ENCODE assay signal across 8 cellular contexts in genomic region chr17:51258756-51259573, GRCh38. TPM values are rescaled to one million over a fixed set of nuclear protein-coding genes. Genes with fewer than 3 reads are reported as not detected.
A peak's percentile ranks its signal among the peaks of the same experiment; 100 is the strongest.
DNase-seq lines count a peak whose midpoint lies in the region; ATAC-seq and TF ChIP-seq lines count a peak whose summit lies in the region.

No MANE protein-coding gene starts in this region.

- peak overlapping the region; percentile 86 for H4K5ac ChIP-seq in H9 (ENCODE audit: insufficient read length, low read depth, low read length)

- H3K4ac ChIP-seq in H9 (ENCODE audit: low read depth, low read length), result peak overlapping the region; percentile 69; the same call in 1 of the 2 replicates

- H3K4me1 Mint-ChIP-seq in H9 (peaks cover 28 to 35% of the 10 kb centered on the region in 2 experiments), T-helper 17 cell (peaks cover 49% of the 10 kb centered on the region)
- peaks cover 35 to 59% of the 10 kb centered on the region in 2 donors for H3K4me1 Mint-ChIP-seq in natural killer cell treated with Interleukin-12 subunit alpha and Interleukin-12 subunit beta and Interleukin-15 and Interleukin-18, amount 100 ng/mL, for 72 hours (ENCODE audit: low read depth in 2 of 2)

- H2AK5ac ChIP-seq in H9 (ENCODE audit: insufficient read length, low read length), result no peak overlapping the region

- H2BK15ac ChIP-seq in H9 (ENCODE audit: low read depth, low read length), result no peak overlapping the region

- H2BK12ac ChIP-seq in H9 (ENCODE audit: insufficient read length, low read depth, low read length), result peak overlapping the region; percentile 94

- peak overlapping the region; percentile 96 for H3K14ac ChIP-seq in H9 (ENCODE audit: insufficient read depth, low read length)

- no peaks in the 10 kb centered on the region for H3K9me3 Mint-ChIP-seq in H9
- H3K9me3 Mint-ChIP-seq in natural killer cell treated with Interleukin-12 subunit alpha and Interleukin-12 subunit beta and Interleukin-15 and Interleukin-18, amount 100 ng/mL, for 72 hours, result no peaks in the 10 kb centered on the region

- H3K36me3 Mint-ChIP-seq in H9 (ENCODE audit: insufficient read depth in 1 of 3, low read depth in 3 of 3) (peaks cover 24 to 71% (median 58%) of the 10 kb centered on the region in 3 experiments), T-helper 17 cell (ENCODE audit: low read depth) (peaks cover 3% of the 10 kb centered on the region)
- peaks cover 16% of the 10 kb centered on the region for H3K36me3 Mint-ChIP-seq in natural killer cell treated with Interleukin-12 subunit alpha and Interleukin-12 subunit beta and Interleukin-15 and Interleukin-18, amount 100 ng/mL, for 72 hours

- no peak for ATAC-seq in T-helper 17 cell
- ATAC-seq in natural killer cell treated with Interleukin-12 subunit alpha and Interleukin-12 subunit beta and Interleukin-15 and Interleukin-18, amount 100 ng/mL, for 72 hours, result no peak
- ATAC-seq in GM19467 (IDR thresholded peaks at IDR 0.05; ENCODE audit: unreplicated experiment), result no peak

- H3K27ac Mint-ChIP-seq in H9 (peak overlapping the region; percentile 91 to 99 (median 91)), T-helper 17 cell (peak overlapping the region; percentile 91)
- peak overlapping the region; percentile 84 to 93 for H3K27ac Mint-ChIP-seq in natural killer cell treated with Interleukin-12 subunit alpha and Interleukin-12 subunit beta and Interleukin-15 and Interleukin-18, amount 100 ng/mL, for 72 hours

- in situ Hi-C loops in GM13977 (cut with MboI; ENCODE audit: low pct_unique_long_range_greater_than_20kb, low sequenced_read_pairs, unreplicated experiment), result no loop called here

- H3K9ac ChIP-seq in H9 (ENCODE audit: extremely low read depth, insufficient read length, low read length), result peak overlapping the region; percentile 88

- WGBS in H9 (ENCODE audit: extremely low coverage, insufficient read length, low lambda C conversion rate), result no CpG with 5 or more reads among the region's 18 CpGs

- H2BK20ac ChIP-seq in H9 (ENCODE audit: low read depth, low read length, poor library complexity, severe bottlenecking), result no peak overlapping the region

- no peak overlapping the region for H3T11ph ChIP-seq in H9 (ENCODE audit: low read length)

- no peak for TF ChIP-seq CTCF in H9 (conservative IDR thresholded peaks at IDR 0.05)
- TF ChIP-seq CTCF in epithelial cell of proximal tubule (conservative IDR thresholded peaks at IDR 0.05; ENCODE audit: low read depth, low read length), result no peak
- no peak for TF ChIP-seq CTCF in GM13977 (IDR thresholded peaks at IDR 0.05; ENCODE audit: extremely low read depth, insufficient read depth, missing control alignments)

- H4K91ac ChIP-seq in H9 (ENCODE audit: insufficient read length, low read depth, low read length), result peak overlapping the region; percentile 77

- peak overlapping the region; percentile 69 for H3K27ac ChIP-seq in H9 (ENCODE audit: insufficient read length, low read depth, low read length)

- H2AFZ ChIP-seq in H9 (ENCODE audit: low read length), result no peak overlapping the region

- peak overlapping the region; percentile 92 for H2BK5ac ChIP-seq in H9 (ENCODE audit: insufficient read length, low read length)

- H3K4me3 Mint-ChIP-seq in H9 (peak overlapping the region; percentile 86 to 94), T-helper 17 cell (peak overlapping the region; percentile 98)
- H3K4me3 Mint-ChIP-seq in natural killer cell treated with Interleukin-12 subunit alpha and Interleukin-12 subunit beta and Interleukin-15 and Interleukin-18, amount 100 ng/mL, for 72 hours, result peak overlapping the region; percentile 89

- no peak overlapping the region for H4K8ac ChIP-seq in H9 (replicated peaks; ENCODE audit: insufficient read length, low read depth, low read length)

- peak overlapping the region; percentile 97 for H3K18ac ChIP-seq in H9 (ENCODE audit: insufficient read length, low read depth, low read length)

- no peaks in the 10 kb centered on the region for H3K9me3 ChIP-seq in H9 (ENCODE audit: control insufficient read depth, low read depth, low read length)
- H3K9me3 ChIP-seq in T-helper 17 cell (ENCODE audit: control insufficient read depth, low read length, poor library complexity, severe bottlenecking), result no peaks in the 10 kb centered on the region

- H3K27me3 ChIP-seq in H9 (ENCODE audit: insufficient read depth, low read length), result no peaks in the 10 kb centered on the region

- H3K23me2 ChIP-seq in H9 (ENCODE audit: insufficient read length, low read depth, low read length, poor library complexity, severe bottlenecking), result peaks cover 13% of the 10 kb centered on the region

- peak overlapping the region; percentile 92 for H3K4me3 ChIP-seq in epithelial cell of proximal tubule (ENCODE audit: low read depth, low read length)

- no peaks in the 10 kb centered on the region for H4K20me1 ChIP-seq in H9 (ENCODE audit: control insufficient read depth, insufficient read depth, insufficient read length)

- peaks cover 4% of the 10 kb centered on the region; the same call in 1 of the 2 replicates for H3K4me1 ChIP-seq in H9 (ENCODE audit: insufficient read depth, low read length)

- H3K79me2 ChIP-seq in H9 (ENCODE audit: insufficient read depth, low read length), result peaks cover 43% of the 10 kb centered on the region

- peak overlapping the region; percentile 94 for H2BK120ac ChIP-seq in H9 (ENCODE audit: low read depth, low read length, poor library complexity, severe bottlenecking)

- DNase-seq in AML-193 (lab: John Stamatoyannopoulos, UW) (peak; percentile 16 to 47), H9 (peak; percentile 61), T-helper 17 cell (no peak), epithelial cell of proximal tubule (ENCODE audit: low read depth) (no peak), GM13977 (ENCODE audit: low spot score) (no peak), NCI-H2029 (lab: John Stamatoyannopoulos, UW) (no peak)
- DNase-seq in natural killer cell treated with Interleukin-12 subunit alpha and Interleukin-12 subunit beta and Interleukin-15 and Interleukin-18, amount 100 ng/mL, for 72 hours (ENCODE audit: low spot score), result no peak

- no peak overlapping the region for H3K56ac ChIP-seq in H9 (ENCODE audit: insufficient read length, low read depth, low read length)

- H3K79me1 ChIP-seq in H9 (ENCODE audit: insufficient read depth, low read depth, low read length, poor library complexity, severe bottlenecking), result no peaks in the 10 kb centered on the region

- no peak overlapping the region for H3K23ac ChIP-seq in H9 (ENCODE audit: insufficient read length, low read depth, low read length)

- H3K4me2 ChIP-seq in H9 (ENCODE audit: insufficient read depth, insufficient read length, low read length), result peak overlapping the region; percentile 95

- peaks cover 1% of the 10 kb centered on the region; the same call in 1 of the 2 replicates for H3K27me3 Mint-ChIP-seq in H9 (ENCODE audit: low read depth)
- no peaks in the 10 kb centered on the region for H3K27me3 Mint-ChIP-seq in T-helper 17 cell
- H3K27me3 Mint-ChIP-seq in natural killer cell treated with Interleukin-12 subunit alpha and Interleukin-12 subunit beta and Interleukin-15 and Interleukin-18, amount 100 ng/mL, for 72 hours, result no peaks in the 10 kb centered on the region

RNA-seq across cellular contexts. Expression of gene MBTD1, which starts 0.9 kb away (rescaled TPM):
- total RNA-seq in H9 (2021) (46.0 and 49.6 TPM in 2 replicates), T-helper 17 cell (10 to 100 TPM; 27.5 to 33.7 TPM), epithelial cell of proximal tubule (4.5 and 5.1 TPM in 2 replicates)
- 10 to 100 TPM; 10.4 to 14.6 TPM for total RNA-seq in natural killer cell treated with Interleukin-12 subunit alpha and Interleukin-12 subunit beta and Interleukin-15 and Interleukin-18, amount 100 ng/mL, for 72 hours

RNA-seq across cellular contexts. Expression of gene UTP18, which starts 1.4 kb away (rescaled TPM):
- total RNA-seq in H9 (2021) (78.3 and 79.5 TPM in 2 replicates), T-helper 17 cell (10 to 100 TPM; 49.3 to 54.1 TPM), epithelial cell of proximal tubule (80.6 and 82.9 TPM in 2 replicates)
- total RNA-seq in natural killer cell treated with Interleukin-12 subunit alpha and Interleukin-12 subunit beta and Interleukin-15 and Interleukin-18, amount 100 ng/mL, for 72 hours, result 10 to 100 TPM; 32.3 to 50.8 TPM

Comparison
In these comparisons a context has a peak if more than half of its experiments do, and no peak if none do; other contexts are left out.
1. DNase-seq: peak in AML-193 (2 of 2) and H9 (single experiment); none in T-helper 17 cell (0 of 3), epithelial cell of proximal tubule (single experiment), natural killer cell treated with Interleukin-12 subunit alpha and Interleukin-12 subunit beta and Interleukin-15 and Interleukin-18, amount 100 ng/mL, for 72 hours (single experiment), GM13977 (single experiment) and NCI-H2029 (single experiment).
2. Peak in every context shown above with its lines, with median percentiles within 50 percentile points of each other: H3K27ac Mint-ChIP-seq and H3K4me3 Mint-ChIP-seq.